Comparison of ENCODE assay signal across 14 cellular contexts in the genomic region with DNA sequence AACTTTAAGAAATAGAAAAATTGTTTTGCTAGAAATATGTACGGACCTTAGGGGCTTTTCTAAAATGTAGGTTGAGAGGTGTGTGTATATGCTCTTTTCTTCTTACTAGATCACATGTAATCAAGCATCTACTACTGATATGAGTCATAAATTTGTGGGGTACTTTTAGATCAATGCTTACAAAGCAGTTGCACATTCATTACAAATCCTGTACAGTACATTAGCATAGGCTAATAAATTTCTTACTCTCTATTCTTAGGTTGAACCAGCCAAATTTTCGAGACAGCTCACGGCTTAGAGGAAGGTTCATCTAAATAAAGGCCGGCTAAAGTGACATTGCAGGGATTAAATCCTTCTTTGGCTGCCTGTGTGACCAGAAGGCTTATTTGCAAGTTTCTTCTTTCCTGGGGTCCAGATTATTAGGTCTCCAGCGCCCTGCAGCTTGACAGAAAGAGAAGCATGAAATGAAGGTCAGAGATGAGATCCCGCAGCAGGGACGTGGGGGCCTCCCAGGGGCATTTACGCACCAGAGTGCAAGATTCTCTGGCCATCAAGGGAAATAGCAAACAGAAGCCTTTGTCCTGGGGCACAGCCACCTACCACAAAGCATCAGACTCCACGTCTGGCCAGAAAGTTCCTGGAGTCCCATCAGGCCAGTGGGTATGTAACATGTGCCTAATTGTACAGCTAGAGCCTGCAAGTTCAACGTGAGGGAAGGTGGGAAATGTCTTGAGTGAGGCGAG. TPM values are rescaled to one million over a fixed set of nuclear protein-coding genes. Genes with fewer than 3 reads are reported as not detected.
A peak's percentile ranks its signal among the peaks of the same experiment; 100 is the strongest.
DNase-seq lines count a peak whose midpoint lies in the region; ATAC-seq and TF ChIP-seq lines count a peak whose summit lies in the region.
"Had no signal": no experiment of that assay in that cellular context is flagged by ENCODE, and none has a peak within 500 bp of the region (broad histone marks: within the 10 kb centered on the region; RNA-seq: fewer than 3 reads in every experiment).

No MANE protein-coding gene starts in this region.

- H3K9me3 ChIP-seq in effector memory CD4-positive, alpha-beta T cell (ENCODE audit: control insufficient read depth, low read length): no peaks in the 10 kb centered on the region
- H3K9me3 ChIP-seq: A549, upper lobe of right lung had no signal

- no peaks in the 10 kb centered on the region for H3K27me3 ChIP-seq in effector memory CD4-positive, alpha-beta T cell (replicated peaks; ENCODE audit: control insufficient read depth, insufficient read depth, low read length, poor library complexity, severe bottlenecking)
- H3K27me3 ChIP-seq: upper lobe of right lung had no signal

- H3K4me3 Mint-ChIP-seq in activated T-cell treated with anti-CD3 and anti-CD28 coated beads, Interleukin-2, amount 50 U/mL, for 4 hours: no peak overlapping the region

- no peaks in the 10 kb centered on the region for H3K36me3 Mint-ChIP-seq in activated T-cell treated with anti-CD3 and anti-CD28 coated beads, Interleukin-2, amount 50 U/mL, for 4 hours (ENCODE audit: insufficient read depth)

- no peak overlapping the region for H3K27ac ChIP-seq in effector memory CD4-positive, alpha-beta T cell (ENCODE audit: insufficient read depth, low read length, poor library complexity, severe bottlenecking)
- H3K27ac ChIP-seq: A549, foreskin keratinocyte, upper lobe of right lung had no signal

- peaks cover 19% of the 10 kb centered on the region for H3K27me3 Mint-ChIP-seq in activated T-cell treated with anti-CD3 and anti-CD28 coated beads, Interleukin-2, amount 50 U/mL, for 4 hours (ENCODE audit: low read depth)

- peak; percentile 23 to 32 for ATAC-seq in activated T-cell treated with anti-CD3 and anti-CD28 coated beads, Interleukin-2, amount 50 U/mL, for 4 hours
- ATAC-seq in GM21786 (IDR thresholded peaks at IDR 0.05; ENCODE audit: unreplicated experiment): peak; percentile 64
- ATAC-seq in HG03196 (IDR thresholded peaks at IDR 0.05; ENCODE audit: unreplicated experiment): peak; percentile 52
- ATAC-seq in stimulated activated naive CD8-positive, alpha-beta T cell treated with anti-CD3 and anti-CD28 coated beads, Interleukin-15, Interleukin-2, amounts not matched to agents 100 U/mL and 50 U/mL, for 24 hours: peak; percentile 56
- ATAC-seq in SK-N-SH treated with all-trans-retinoic acid at 6 μM for 48 hours: no peak
- ATAC-seq: A549, foreskin keratinocyte, upper lobe of right lung had no signal

- no peaks in the 10 kb centered on the region for H3K4me1 ChIP-seq in effector memory CD4-positive, alpha-beta T cell (ENCODE audit: control insufficient read depth, insufficient read depth, low read length, poor library complexity, severe bottlenecking)
- H3K4me1 ChIP-seq: A549, foreskin keratinocyte, upper lobe of right lung had no signal

- DNase-seq in activated T-cell treated with anti-CD3 and anti-CD28 coated beads, Interleukin-2, amount 50 U/mL, for 4 hours: no peak
- no peak for DNase-seq in activated T-cell treated with anti-CD3 and anti-CD28 coated beads for 4 hours
- no peak for DNase-seq in stimulated activated naive CD8-positive, alpha-beta T cell treated with anti-CD3 and anti-CD28 coated beads, Interleukin-15, Interleukin-2, amounts not matched to agents 100 U/mL and 50 U/mL, for 24 hours
- DNase-seq in effector memory CD4-positive, alpha-beta T cell: no peak
- DNase-seq in iPS-NIHi11 (ENCODE audit: low spot score): no peak
- DNase-seq: activated effector memory CD4-positive, alpha-beta T cell treated with anti-CD3 and anti-CD28 coated beads, Interleukin-2, amount 50 U/mL, for 16 hours; foreskin keratinocyte; NCI-H1436; posterior cingulate gyrus; upper lobe of right lung had no signal

- no peak overlapping the region for H3K4me3 ChIP-seq in effector memory CD4-positive, alpha-beta T cell (ENCODE audit: insufficient read depth, low read depth, low read length, poor library complexity, severe bottlenecking)
- H3K4me3 ChIP-seq: A549, upper lobe of right lung had no signal

- H3K4me1 Mint-ChIP-seq in activated T-cell treated with anti-CD3 and anti-CD28 coated beads, Interleukin-2, amount 50 U/mL, for 4 hours (ENCODE audit: low read depth): no peaks in the 10 kb centered on the region

- H3K36me3 ChIP-seq in effector memory CD4-positive, alpha-beta T cell (ENCODE audit: control insufficient read depth, insufficient read depth, low read length): no peaks in the 10 kb centered on the region
- H3K36me3 ChIP-seq: upper lobe of right lung had no signal

- no peaks in the 10 kb centered on the region for H3K9me3 Mint-ChIP-seq in activated T-cell treated with anti-CD3 and anti-CD28 coated beads, Interleukin-2, amount 50 U/mL, for 4 hours

TF ChIP-seq in SK-N-SH treated with all-trans-retinoic acid at 6 μM for 48 hours, 23 proteins besides CTCF, POLR2A, EP300 and RAD21:
- no peak for TF ChIP-seq BACH2 (CRISPR knock-in tag; IDR thresholded peaks at IDR 0.05; ENCODE audit: borderline replicate concordance)

RNA-seq across cellular contexts. Expression of gene NIM1K, which starts 53.0 kb away (rescaled TPM):
- 1 to 10 TPM in 1 of 3 donors, under 1 TPM in 2; 0.58 to 1.0 (median 0.65) TPM for total RNA-seq in activated T-cell treated with anti-CD3 and anti-CD28 coated beads, Interleukin-2, amount 50 U/mL, for 4 hours
